34 cellular contexts compared by ENCODE assay signal in the genomic region with DNA sequence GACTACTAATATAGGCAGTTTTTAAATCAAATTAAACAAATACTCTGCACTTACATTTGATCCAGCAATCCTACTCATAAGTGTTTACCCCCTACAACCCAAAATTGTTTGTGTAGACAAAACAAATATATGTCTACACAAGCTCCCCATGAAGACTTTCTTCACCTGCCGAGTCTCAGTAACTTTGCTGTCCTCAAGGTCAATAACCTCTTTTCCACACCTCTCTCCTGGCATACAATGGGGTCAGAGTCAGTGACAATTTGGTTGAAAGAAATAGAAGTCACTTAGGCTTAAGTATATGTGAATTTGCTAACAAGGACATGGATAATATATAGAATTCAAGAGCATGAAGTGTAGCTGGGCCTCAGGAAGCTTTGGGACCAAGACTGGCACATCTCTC.
"Had no signal": no experiment of that assay in that cellular context is flagged by ENCODE, and none has a peak within 500 bp of the region (broad histone marks: within the 10 kb centered on the region; RNA-seq: fewer than 3 reads in every experiment).

No MANE protein-coding gene starts in this region.

- H3K27me3 ChIP-seq: MG63 had no signal

- DNase-seq: Karpas-422, Kasumi-1, MG63, MM.1S, MV-4-11, NCI-H1048, NCI-H1092, NCI-H1092 treated with DMSO at 0.1 percent for 48 hours, NCI-H1105, NCI-H1105 treated with DMSO at 0.1 percent for 48 hours, NCI-H1417, NCI-H1417 treated with DMSO at 0.1 percent for 48 hours, NCI-H1436, NCI-H1436 treated with DMSO at 0.1 percent for 48 hours, NCI-H146, NCI-H1694, NCI-H1694 treated with DMSO at 0.1 percent for 48 hours, NCI-H187, NCI-H187 treated with DMSO at 0.1 percent for 48 hours, NCI-H1930, NCI-H2029, NCI-H2029 treated with DMSO at 0.1 percent for 48 hours, NCI-H2081, NCI-H2081 treated with DMSO at 0.1 percent for 48 hours, NCI-H2107, NCI-H2171, NCI-H2171 treated with DMSO at 0.1 percent for 48 hours, NCI-H2227 treated with DMSO at 0.1 percent for 48 hours, NCI-H226, NCI-H345, NCI-H446, NCI-H446 treated with DMSO at 0.1 percent for 48 hours, NCI-H510A had no signal

- H3K9ac ChIP-seq: KMS-11 had no signal

- H3K36me3 ChIP-seq: MG63 had no signal

- H3K4me3 ChIP-seq: MG63 had no signal

- H3K9me3 ChIP-seq: MG63 had no signal

- H3K27ac ChIP-seq: KMS-11 had no signal

- H3K4me2 ChIP-seq: KMS-11 had no signal
